ENCODE assay signal across 9 cellular contexts in genomic region chr20:62980970-62981369, GRCh38. TPM values are rescaled to one million over a fixed set of nuclear protein-coding genes. Genes with fewer than 3 reads are reported as not detected.
DNase-seq lines count a peak whose midpoint lies in the region; ATAC-seq and TF ChIP-seq lines count a peak whose summit lies in the region.
"Had no signal": no experiment of that assay in that cellular context is flagged by ENCODE, and none has a peak within 500 bp of the region (broad histone marks: within the 10 kb centered on the region; RNA-seq: fewer than 3 reads in every experiment).

No MANE protein-coding gene starts in this region.

- no peak for TF ChIP-seq POLR2A in uterus (IDR thresholded peaks at IDR 0.05)

- TF ChIP-seq CTCF in choroid plexus epithelial cell (conservative IDR thresholded peaks at IDR 0.05; ENCODE audit: low read depth, low read length) (no peak), foreskin keratinocyte (conservative IDR thresholded peaks at IDR 0.05) (no peak), hepatocyte (IDR thresholded peaks at IDR 0.05; ENCODE audit: poor library complexity) (no peak), uterus (IDR thresholded peaks at IDR 0.05) (no peak)

- peak overlapping the region in 2 of 3 donors; percentile 21 to 71 for H3K4me3 Mint-ChIP-seq in T-cell

- H3K4me1 Mint-ChIP-seq in T-cell = peaks cover 36 to 59% (median 45%) of the 10 kb centered on the region in 3 donors

- H3K4me3 ChIP-seq in choroid plexus epithelial cell (ENCODE audit: low read depth, low read length) (no peak overlapping the region), hepatocyte (no peak overlapping the region), uterus (no peak overlapping the region)
- H3K4me3 ChIP-seq: prostate gland had no signal

- intact Hi-C loops in uterus (cut with DNase I; ENCODE audit: low total_unique reads) = no loop called here

- no peaks in the 10 kb centered on the region for H4K20me1 ChIP-seq in hepatocyte (ENCODE audit: insufficient read depth, poor library complexity, severe bottlenecking)

- H3K27ac Mint-ChIP-seq in T-cell = no peak overlapping the region

- H3K36me3 ChIP-seq in hepatocyte (replicated peaks; ENCODE audit: insufficient read depth, low read depth) (no peaks in the 10 kb centered on the region), uterus (no peaks in the 10 kb centered on the region)
- H3K36me3 ChIP-seq: prostate gland had no signal

- H3K4me1 ChIP-seq in foreskin keratinocyte (no peaks in the 10 kb centered on the region), hepatocyte (ENCODE audit: insufficient read depth) (no peaks in the 10 kb centered on the region), uterus (no peaks in the 10 kb centered on the region)
- H3K4me1 ChIP-seq: prostate gland had no signal

- H3K4me2 ChIP-seq in hepatocyte = no peak overlapping the region

- POLR2A ChIA-PET in T-cell (lab: Charles Lee) = interaction anchor here (0.7 kb wide), 2 partner anchors 27 to 53 kb away, joined by 3 to 4 read pairs; no protein-coding TSS in a partner anchor

- no peak overlapping the region for H2AFZ ChIP-seq in hepatocyte

- H3K9me3 ChIP-seq in hepatocyte (ENCODE audit: low read depth) (no peaks in the 10 kb centered on the region), uterus (no peaks in the 10 kb centered on the region)
- H3K9me3 ChIP-seq: prostate gland had no signal

- H3K27me3 ChIP-seq in foreskin keratinocyte = peaks cover 51% of the 10 kb centered on the region
- peaks cover 28% of the 10 kb centered on the region for H3K27me3 ChIP-seq in hepatocyte
- peaks cover 0 to 37% of the 10 kb centered on the region in 2 donors for H3K27me3 ChIP-seq in uterus

- CTCF ChIA-PET in T-cell (lab: Charles Lee) = interaction anchor here (0.7 to 1.1 kb wide), 2 partner anchors 9 to 74 kb away, joined by 3 to 5 read pairs; no protein-coding TSS in a partner anchor

- 100% methylated on average over 2 of the region's 28 CpGs for WGBS in hepatocyte (ENCODE audit: low lambda C conversion rate, missing lambda C conversion rate)

- H3K36me3 Mint-ChIP-seq in T-cell = no peaks in the 10 kb centered on the region

- H3K27ac ChIP-seq in foreskin keratinocyte (no peak overlapping the region), hepatocyte (no peak overlapping the region), uterus (no peak overlapping the region)
- H3K27ac ChIP-seq: prostate gland had no signal

- peaks cover 0 to 51% of the 10 kb centered on the region in 2 donors for H3K27me3 Mint-ChIP-seq in T-cell

- peak; percentile 42 to 69 (median 52) for ATAC-seq in T-cell (replicated peaks in 1 of 4)
- no peak for ATAC-seq in foreskin keratinocyte
- ATAC-seq in HG02623 (IDR thresholded peaks at IDR 0.05; ENCODE audit: unreplicated experiment) = no peak

- H3K79me2 ChIP-seq in hepatocyte = no peaks in the 10 kb centered on the region

- no peaks in the 10 kb centered on the region for H3K9me2 ChIP-seq in hepatocyte (replicated peaks; ENCODE audit: insufficient read depth)

- in situ Hi-C loops in KBM-7 (cut with MboI; ENCODE audit: low pct_unique_long_range_greater_than_20kb, low sequenced_read_pairs) = no loop called here

- peak; percentile 60 for DNase-seq in AG20443 (ENCODE audit: low spot score)
- DNase-seq in KBM-7 = peak; percentile 68
- peak in 32 of 34 experiments; percentile 14 to 79 (median 50) for DNase-seq in T-cell
- DNase-seq in choroid plexus epithelial cell (ENCODE audit: low read depth) = peak; percentile 10
- no peak for DNase-seq in foreskin keratinocyte
- no peak for DNase-seq in hepatocyte (ENCODE audit: low spot score)
- no peak for DNase-seq in uterus

- no peaks in the 10 kb centered on the region for H3K9me3 Mint-ChIP-seq in T-cell

RNA-seq across cellular contexts. Expression of gene BHLHE23, which starts 25.8 kb away (rescaled TPM):
- not detected for total RNA-seq in T-cell
- total RNA-seq in foreskin keratinocyte = not detected in 2 replicates
- polyA plus RNA-seq in foreskin keratinocyte = not detected in 2 replicates
- total RNA-seq in hepatocyte = not detected in 2 replicates
- polyA plus RNA-seq in hepatocyte = not detected in 2 replicates
- not detected for total RNA-seq in uterus

RNA-seq across cellular contexts. Expression of gene SLC17A9, which starts 28.5 kb away (rescaled TPM):
- total RNA-seq in T-cell = 1 to 10 TPM; 5.3 to 8.8 (median 8.3) TPM
- total RNA-seq in foreskin keratinocyte = 0.25 and 0.34 TPM in 2 replicates
- 0.29 and 0.33 TPM in 2 replicates for polyA plus RNA-seq in foreskin keratinocyte
- total RNA-seq in hepatocyte = 17.3 and 26.9 TPM in 2 replicates
- 83.9 and 113 TPM in 2 replicates for polyA plus RNA-seq in hepatocyte
- total RNA-seq in uterus = 1 to 10 TPM in 2 of 4 donors, under 1 TPM in 1, not detected in 1; 0.26 to 5.4 (median 1.6) TPM

RNA-seq across cellular contexts. Expression of gene GID8, which starts 43.0 kb away (rescaled TPM):
- total RNA-seq in T-cell = 10 to 100 TPM; 33.1 to 43.4 (median 41.2) TPM
- 25.5 and 26.9 TPM in 2 replicates for total RNA-seq in foreskin keratinocyte
- polyA plus RNA-seq in foreskin keratinocyte = 16.2 and 18.2 TPM in 2 replicates
- total RNA-seq in hepatocyte = 35.4 and 35.5 TPM in 2 replicates
- 16.5 and 17.9 TPM in 2 replicates for polyA plus RNA-seq in hepatocyte
- 10 to 100 TPM; 16.4 to 48.6 (median 40.0) TPM for total RNA-seq in uterus

RNA-seq across cellular contexts. Expression of gene DIDO1, which starts 54.7 kb away (rescaled TPM):
- total RNA-seq in T-cell (100 to 1,000 TPM in 3 of 5 donors, 10 to 100 TPM in 2; 70.5 to 116 (median 113) TPM), foreskin keratinocyte (34.0 and 34.2 TPM in 2 replicates), hepatocyte (31.5 and 31.6 TPM in 2 replicates), uterus (10 to 100 TPM; 20.9 to 92.8 (median 78.8) TPM)
- polyA plus RNA-seq in foreskin keratinocyte (11.0 and 12.3 TPM in 2 replicates), hepatocyte (23.7 and 26.5 TPM in 2 replicates)

Comparison
In these comparisons a context has a peak if more than half of its experiments do, and no peak if none do; other contexts are left out.
1. DNase-seq: peak in AG20443 (single experiment), KBM-7 (single experiment), T-cell (32 of 34) and choroid plexus epithelial cell (single experiment); none in foreskin keratinocyte (0 of 2), hepatocyte (single experiment) and uterus (0 of 2).
2. ATAC-seq: peak in T-cell (4 of 4); none in foreskin keratinocyte (single experiment) and HG02623 (single experiment).